ENCODE assay signal across 20 cellular contexts in genomic region chr18:60556326-60556725, GRCh38.
A peak's percentile ranks its signal among the peaks of the same experiment; 100 is the strongest.
DNase-seq lines count a peak whose midpoint lies in the region; TF ChIP-seq lines count a peak whose summit lies in the region.
"Had no signal": no experiment of that assay in that cellular context is flagged by ENCODE, and none has a peak within 500 bp of the region (broad histone marks: within the 10 kb centered on the region; RNA-seq: fewer than 3 reads in every experiment).

No MANE protein-coding gene starts in this region.

- H3K4me3 ChIP-seq in KMS-11 (IDR thresholded peaks at IDR 0.05; ENCODE audit: insufficient read depth, low read depth, low read length) (no peak overlapping the region), trophoblast cell (ENCODE audit: low read depth, low read length) (peak overlapping the region; percentile 30)
- H3K4me3 ChIP-seq: BLaER1, HAP-1 had no signal

- H3K79me1 ChIP-seq in trophoblast cell (ENCODE audit: low read length) = no peaks in the 10 kb centered on the region

- H3K36me3 Mint-ChIP-seq in T-helper 2 cell treated with Interferon-gamma antibody and Interleukin-4, amounts not matched to agents 5 μg/mL and 100 μg/mL, for 36 hours (ENCODE audit: low read depth) = no peaks in the 10 kb centered on the region
- H3K36me3 Mint-ChIP-seq: CD4-positive, CD25-positive, alpha-beta regulatory T cell; CD8-positive, alpha-beta T cell had no signal

- DNase-seq in DMS53 (lab: John Stamatoyannopoulos, UW) (peak; percentile 23), DMS53 treated with DMSO at 0.1 percent for 48 hours (lab: John Stamatoyannopoulos, UW; ENCODE audit: unreplicated experiment) (no peak), RPMI8226 (peak; percentile 7), trophoblast cell (no peak), LoVo (ENCODE audit: low spot score) (no peak), cortex of kidney (lab: John Stamatoyannopoulos, UW) (no peak)
- DNase-seq in T-helper 2 cell treated with Interferon-gamma antibody and Interleukin-4, amounts not matched to agents 5 μg/mL and 100 μg/mL, for 36 hours (ENCODE audit: low spot score) = no peak
- DNase-seq: Caco-2; CD4-positive, CD25-positive, alpha-beta regulatory T cell; CD8-positive, alpha-beta T cell; DMS153; DMS79 treated with DMSO at 0.1 percent for 48 hours; GF-D8; GOT3 had no signal

- no peaks in the 10 kb centered on the region for H4K20me1 ChIP-seq in KMS-11 (ENCODE audit: insufficient read depth)
- H4K20me1 ChIP-seq: BLaER1 had no signal

- H3K18ac ChIP-seq in trophoblast cell (ENCODE audit: low read length) = no peak overlapping the region

- no peak overlapping the region for H2BK120ac ChIP-seq in trophoblast cell (ENCODE audit: insufficient read depth, low read length, poor library complexity)

- H3K4me2 ChIP-seq in KMS-11 (0 out of 2 replicates have a peak overlapping the region, but pooled peaks have one; percentile 74), trophoblast cell (ENCODE audit: low read length) (no peak overlapping the region)
- H3K4me2 ChIP-seq: BLaER1 had no signal

- WGBS in trophoblast cell (ENCODE audit: extremely low coverage, insufficient coverage, insufficient read length) = no CpG with 5 or more reads among the region's 1 CpG

- no peak overlapping the region for H3K27ac ChIP-seq in KMS-11
- no peak overlapping the region for H3K27ac ChIP-seq in trophoblast cell (ENCODE audit: low read depth, low read length)
- H3K27ac ChIP-seq: 22Rv1, BLaER1, C4-2B had no signal

- no peak overlapping the region for H3K4me3 Mint-ChIP-seq in T-helper 2 cell treated with Interferon-gamma antibody and Interleukin-4, amounts not matched to agents 5 μg/mL and 100 μg/mL, for 36 hours
- H3K4me3 Mint-ChIP-seq: B cell; CD4-positive, CD25-positive, alpha-beta regulatory T cell; CD8-positive, alpha-beta T cell had no signal

- H2BK5ac ChIP-seq in trophoblast cell (ENCODE audit: low read depth, low read length, poor library complexity) = no peak overlapping the region

- H2AK5ac ChIP-seq in trophoblast cell (ENCODE audit: low read length) = no peak overlapping the region

- H3K4ac ChIP-seq in trophoblast cell (ENCODE audit: low read depth, low read length) = no peak overlapping the region

- no peaks in the 10 kb centered on the region for H3K79me2 ChIP-seq in KMS-11 (ENCODE audit: insufficient read depth, low read depth)
- no peaks in the 10 kb centered on the region for H3K79me2 ChIP-seq in trophoblast cell (ENCODE audit: control insufficient read depth, insufficient read depth, low read length, poor library complexity)

- no peak overlapping the region for H3K9ac ChIP-seq in KMS-11
- H3K9ac ChIP-seq in trophoblast cell (ENCODE audit: low read length) = no peak overlapping the region
- H3K9ac ChIP-seq: BLaER1 had no signal

- no peaks in the 10 kb centered on the region for H3K4me1 Mint-ChIP-seq in T-helper 2 cell treated with Interferon-gamma antibody and Interleukin-4, amounts not matched to agents 5 μg/mL and 100 μg/mL, for 36 hours (ENCODE audit: low read depth)
- H3K4me1 Mint-ChIP-seq: B cell; CD4-positive, CD25-positive, alpha-beta regulatory T cell had no signal

- H3K27me3 ChIP-seq in KMS-11 (ENCODE audit: insufficient read depth, low read depth) (no peaks in the 10 kb centered on the region), trophoblast cell (ENCODE audit: insufficient read depth, low read length) (no peaks in the 10 kb centered on the region)
- H3K27me3 ChIP-seq: BLaER1 had no signal

- no peak overlapping the region for H3K27ac Mint-ChIP-seq in T-helper 2 cell treated with Interferon-gamma antibody and Interleukin-4, amounts not matched to agents 5 μg/mL and 100 μg/mL, for 36 hours
- H3K27ac Mint-ChIP-seq: B cell; CD4-positive, CD25-positive, alpha-beta regulatory T cell; CD8-positive, alpha-beta T cell had no signal

- no peak for TF ChIP-seq CTCF in KMS-11 (conservative IDR thresholded peaks at IDR 0.05; ENCODE audit: low read depth, low read length)

- no peak overlapping the region for H4K91ac ChIP-seq in trophoblast cell (ENCODE audit: low read depth, low read length)

- H4K8ac ChIP-seq in trophoblast cell (ENCODE audit: low read depth, low read length) = no peak overlapping the region

- no peak overlapping the region for H2BK12ac ChIP-seq in trophoblast cell (ENCODE audit: low read length)

- no peak overlapping the region for H3K14ac ChIP-seq in trophoblast cell (ENCODE audit: low read length)

- no peaks in the 10 kb centered on the region for H3K9me3 Mint-ChIP-seq in T-helper 2 cell treated with Interferon-gamma antibody and Interleukin-4, amounts not matched to agents 5 μg/mL and 100 μg/mL, for 36 hours
- H3K9me3 Mint-ChIP-seq: CD4-positive, CD25-positive, alpha-beta regulatory T cell; CD8-positive, alpha-beta T cell had no signal

- peaks cover 39% of the 10 kb centered on the region for H3K4me1 ChIP-seq in KMS-11 (ENCODE audit: low read depth, poor library complexity, severe bottlenecking)
- H3K4me1 ChIP-seq in trophoblast cell (ENCODE audit: control insufficient read depth in 1 of 2, insufficient read depth in 2 of 2, low read length in 2 of 2) = no peaks in the 10 kb centered on the region
- H3K4me1 ChIP-seq: BLaER1, Caco-2, HAP-1 had no signal

- H3K36me3 ChIP-seq in KMS-11 (ENCODE audit: insufficient read depth) = no peaks in the 10 kb centered on the region
- H3K36me3 ChIP-seq in trophoblast cell (ENCODE audit: control insufficient read depth in 1 of 2, insufficient read depth in 2 of 2, low read length in 2 of 2) = no peaks in the 10 kb centered on the region
- H3K36me3 ChIP-seq: BLaER1, HAP-1 had no signal

- H3K23ac ChIP-seq in trophoblast cell (ENCODE audit: low read length) = no peak overlapping the region

- no peak overlapping the region for H4K12ac ChIP-seq in trophoblast cell (ENCODE audit: low read depth, low read length)

- no peak overlapping the region for H2AFZ ChIP-seq in KMS-11 (ENCODE audit: low read depth)
- H2AFZ ChIP-seq in trophoblast cell (ENCODE audit: insufficient read depth, low read length, poor library complexity) = no peak overlapping the region

- H3K9me3 ChIP-seq in trophoblast cell (ENCODE audit: insufficient read depth, low read depth, low read length) = peaks cover 4% of the 10 kb centered on the region
- H3K9me3 ChIP-seq: Caco-2, HAP-1 had no signal

- no peaks in the 10 kb centered on the region for H3K27me3 Mint-ChIP-seq in T-helper 2 cell treated with Interferon-gamma antibody and Interleukin-4, amounts not matched to agents 5 μg/mL and 100 μg/mL, for 36 hours (ENCODE audit: low read depth)
- H3K27me3 Mint-ChIP-seq: B cell; CD4-positive, CD25-positive, alpha-beta regulatory T cell had no signal

Comparison
In these comparisons a context has a peak if more than half of its experiments do, and no peak if none do; other contexts are left out.
1. DNase-seq: peak in DMS53 (single experiment) and RPMI8226 (single experiment); none in DMS53 treated with DMSO at 0.1 percent for 48 hours (single experiment), trophoblast cell (0 of 2), LoVo (single experiment), T-helper 2 cell treated with Interferon-gamma antibody and Interleukin-4, amounts not matched to agents 5 μg/mL and 100 μg/mL, for 36 hours (single experiment) and cortex of kidney (single experiment).